Comparison of ENCODE assay signal across 8 cellular contexts in genomic region chr10:27242951-27243551, GRCh38. TPM values are rescaled to one million over a fixed set of nuclear protein-coding genes. Genes with fewer than 3 reads are reported as not detected.
DNase-seq lines count a peak whose midpoint lies in the region; ATAC-seq, FAIRE-seq and TF ChIP-seq lines count a peak whose summit lies in the region.

No MANE protein-coding gene starts in this region.

- no peak for FAIRE-seq in RCC 7860 (lab: Jason Lieb, UNC)

- peak overlapping the region; percentile 82 to 83 for H3K4me3 ChIP-seq in foreskin fibroblast (ENCODE audit: low read depth in 1 of 2, low read length in 2 of 2)

- peaks cover 3% of the 10 kb centered on the region for H3K36me3 Mint-ChIP-seq in nephron (ENCODE audit: low read depth)

- TF ChIP-seq CTCF in foreskin fibroblast (IDR thresholded peaks at IDR 0.05; ENCODE audit: low read depth, low read length) (no peak), nephron (IDR thresholded peaks at IDR 0.05; ENCODE audit: unreplicated experiment in 3 of 3) (no peak)

- DNase-seq in CD1c-positive myeloid dendritic cell (ENCODE audit: extremely low spot score) (peak; percentile 78), HT-29 (ENCODE audit: low spot score) (peak; percentile 81), RCC 7860 (ENCODE audit: low spot score) (peak; percentile 71), foreskin fibroblast (peak; percentile 43 to 84)
- peak; percentile 45 for DNase-seq in activated T-helper 9 cell treated with anti-CD3 and anti-CD28 coated beads, Interleukin-2, amount 50 U/mL, for 16 hours (ENCODE audit: low read depth)

- H3K9me3 Mint-ChIP-seq in nephron: no peaks in the 10 kb centered on the region

- peak overlapping the region; percentile 91 to 97 (median 95) for H3K4me3 Mint-ChIP-seq in nephron

- ATAC-seq in GM19328 (IDR thresholded peaks at IDR 0.05; ENCODE audit: unreplicated experiment): peak; percentile 25

- peak overlapping the region; percentile 95 to 100 (median 97) for H3K27ac Mint-ChIP-seq in nephron

- H3K27ac ChIP-seq in temporal lobe (ENCODE audit: low read depth, low read length): peak overlapping the region; percentile 91

- H3K4me1 Mint-ChIP-seq in nephron: peaks cover 24% of the 10 kb centered on the region

- peaks cover 5% of the 10 kb centered on the region for H3K27me3 Mint-ChIP-seq in nephron (ENCODE audit: low read depth)

RNA-seq across cellular contexts. Expression of gene ACBD5, which starts 2.5 kb away (rescaled TPM):
- 13.5 and 14.2 TPM in 2 replicates for total RNA-seq in HT-29 (2014; rRNA removed; shearing (Covaris generic))
- 47.2 TPM for total RNA-seq in temporal lobe

Comparison
In these comparisons a context has a peak if more than half of its experiments do, and no peak if none do; other contexts are left out.
1. Peak in every context shown above with its lines: DNase-seq, ATAC-seq, H3K4me3 ChIP-seq and H3K27ac ChIP-seq.